17 cellular contexts compared by ENCODE assay signal in the genomic region with DNA sequence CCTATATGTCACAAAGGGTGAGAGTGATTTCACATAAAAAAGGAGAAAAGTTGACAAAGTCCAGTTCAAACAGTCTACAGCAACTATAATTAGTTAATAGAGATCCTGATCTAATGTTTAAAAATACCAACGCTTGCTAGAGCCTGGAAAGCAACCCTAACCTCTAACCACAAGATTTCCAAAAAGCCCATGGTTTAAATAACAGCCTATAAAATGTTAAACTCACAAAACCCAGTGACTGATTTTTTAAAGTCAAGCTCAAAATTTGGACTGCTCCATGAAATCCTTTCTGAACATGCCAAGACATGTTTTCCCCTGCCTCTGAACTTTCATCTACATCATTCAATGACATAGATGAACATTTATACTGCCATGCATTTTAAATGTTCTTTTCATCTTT.
DNase-seq lines count a peak whose midpoint lies in the region; ATAC-seq, FAIRE-seq and TF ChIP-seq lines count a peak whose summit lies in the region.
"Had no signal": no experiment of that assay in that cellular context is flagged by ENCODE, and none has a peak within 500 bp of the region (broad histone marks: within the 10 kb centered on the region; RNA-seq: fewer than 3 reads in every experiment).

No MANE protein-coding gene starts in this region.

- intact Hi-C loops in endothelial cell of umbilical vein (cut with micrococcal nuclease) = loop anchor here (2.0 kb wide), 1 partner anchor 68 kb away; no protein-coding TSS in a partner anchor
- intact Hi-C loops in right lobe of liver (cut with DNase I) = no loop called here
- intact Hi-C loops in Right ventricle myocardium inferior (cut with DNase I) = loop anchor here (2.0 kb wide), 1 partner anchor 636 kb away; no protein-coding TSS in a partner anchor

- no peaks in the 10 kb centered on the region for H3K9me2 ChIP-seq in Loucy (replicated peaks; ENCODE audit: low read depth, low read length)
- no peaks in the 10 kb centered on the region for H3K9me2 ChIP-seq in GM23338 (ENCODE audit: insufficient read depth)

- BruUV-seq in endothelial cell of umbilical vein (replicated peaks; lab: Mats Ljungman, UMichigan) = no TSS peak

- H3K4me1 ChIP-seq in Loucy (ENCODE audit: insufficient read depth, low read length, poor library complexity, severe bottlenecking) = no peaks in the 10 kb centered on the region
- no peaks in the 10 kb centered on the region for H3K4me1 ChIP-seq in endothelial cell of umbilical vein (ENCODE audit: control insufficient read depth, extremely low read depth, insufficient read depth, low read length)
- H3K4me1 ChIP-seq in right lobe of liver = peaks cover 0 to 12% (median 3%) of the 10 kb centered on the region in 4 donors
- peaks cover 13% of the 10 kb centered on the region; the same call in 1 of the 2 replicates for H3K4me1 ChIP-seq in GM23338 (ENCODE audit: insufficient read depth)

- H3K27me3 ChIP-seq in BJ (ENCODE audit: control insufficient read depth, insufficient read depth, low read length) (no peaks in the 10 kb centered on the region), Loucy (ENCODE audit: insufficient read depth, low read length, poor library complexity, severe bottlenecking) (no peaks in the 10 kb centered on the region), endothelial cell of umbilical vein (ENCODE audit: control insufficient read depth in 2 of 2, insufficient read depth in 2 of 2, low read length in 2 of 2) (no peaks in the 10 kb centered on the region), right lobe of liver (no peaks in the 10 kb centered on the region), GM23338 (ENCODE audit: insufficient read depth) (no peaks in the 10 kb centered on the region)
- H3K27me3 ChIP-seq: adrenal gland, right atrium auricular region, transverse colon had no signal

- TF ChIP-seq CTCF in BJ (IDR thresholded peaks at IDR 0.05; ENCODE audit: insufficient read depth, low read depth, low read length) (no peak), Loucy (conservative IDR thresholded peaks at IDR 0.05; ENCODE audit: low read length) (no peak), endothelial cell of umbilical vein (IDR thresholded peaks at IDR 0.05; ENCODE audit: extremely low read depth in 1 of 2, insufficient read depth in 1 of 2, low read depth in 1 of 2, low read length in 2 of 2) (no peak), osteocyte (IDR thresholded peaks at IDR 0.05) (no peak), right lobe of liver (IDR thresholded peaks at IDR 0.05) (no peak), GM23338 (conservative IDR thresholded peaks at IDR 0.05; ENCODE audit: low read depth in 2 of 2) (no peak)

- H3K79me2 ChIP-seq in Loucy (ENCODE audit: insufficient read depth, low read length) (no peaks in the 10 kb centered on the region), endothelial cell of umbilical vein (ENCODE audit: control insufficient read depth, insufficient read depth, low read length) (peaks cover 1% of the 10 kb centered on the region), GM23338 (replicated peaks; ENCODE audit: insufficient read depth) (no peaks in the 10 kb centered on the region)

- H3K9me3 ChIP-seq in Loucy (ENCODE audit: insufficient read depth, low read depth, low read length) = no peaks in the 10 kb centered on the region
- no peaks in the 10 kb centered on the region for H3K9me3 ChIP-seq in endothelial cell of umbilical vein (replicated peaks; ENCODE audit: control insufficient read depth, insufficient read depth, low read length)
- H3K9me3 ChIP-seq in right lobe of liver = no peaks in the 10 kb centered on the region
- H3K9me3 ChIP-seq: adrenal gland, right atrium auricular region, transverse colon had no signal

- no peaks in the 10 kb centered on the region for H3K9me3 Mint-ChIP-seq in osteocyte (ENCODE audit: unreplicated experiment)
- H3K9me3 Mint-ChIP-seq in GM23338 = no peaks in the 10 kb centered on the region
- H3K9me3 Mint-ChIP-seq: neural crest cell had no signal

- H3K4me3 Mint-ChIP-seq in osteocyte (ENCODE audit: unreplicated experiment) = no peak overlapping the region
- no peak overlapping the region for H3K4me3 Mint-ChIP-seq in GM23338
- H3K4me3 Mint-ChIP-seq: neural crest cell had no signal

- POLR2A ChIA-PET in BJ (lab: Charles Lee) (no interaction called here), endothelial cell of umbilical vein (lab: Charles Lee) (interaction anchor here (0.6 kb wide), 1 partner anchor 32 kb away, joined by 4 read pairs; no protein-coding TSS in a partner anchor)

- ATAC-seq in right lobe of liver = no peak
- ATAC-seq in GM23338 = no peak
- ATAC-seq in HG03571 (IDR thresholded peaks at IDR 0.05; ENCODE audit: unreplicated experiment) = no peak
- no peak for ATAC-seq in Right ventricle myocardium inferior

- H3K4me1 Mint-ChIP-seq in osteocyte (ENCODE audit: unreplicated experiment) = peaks cover 9% of the 10 kb centered on the region
- peaks cover 6% of the 10 kb centered on the region for H3K4me1 Mint-ChIP-seq in GM23338

- no peak overlapping the region for H3K4me3 ChIP-seq in BJ (ENCODE audit: low read depth, low read length)
- H3K4me3 ChIP-seq in Loucy (ENCODE audit: low read length, poor library complexity, severe bottlenecking) = no peak overlapping the region
- H3K4me3 ChIP-seq in endothelial cell of umbilical vein (replicated peaks in 1 of 3; ENCODE audit: insufficient read depth in 1 of 3, low read depth in 1 of 3, low read length in 3 of 3) = no peak overlapping the region
- no peak overlapping the region for H3K4me3 ChIP-seq in right lobe of liver
- no peak overlapping the region for H3K4me3 ChIP-seq in GM23338
- H3K4me3 ChIP-seq: adrenal gland, lung, right atrium auricular region, transverse colon had no signal

- no peak for FAIRE-seq in endothelial cell of umbilical vein (lab: Jason Lieb, UNC)
- FAIRE-seq: frontal cortex had no signal

- H4K20me1 ChIP-seq in Loucy (ENCODE audit: insufficient read depth, low read length, poor library complexity, severe bottlenecking) = no peaks in the 10 kb centered on the region
- H4K20me1 ChIP-seq in endothelial cell of umbilical vein (replicated peaks; ENCODE audit: control insufficient read depth, extremely low read depth, insufficient read depth, low read length) = no peaks in the 10 kb centered on the region
- H4K20me1 ChIP-seq in GM23338 (replicated peaks; ENCODE audit: insufficient read depth) = no peaks in the 10 kb centered on the region

- H2AFZ ChIP-seq in Loucy (ENCODE audit: low read length) (no peak overlapping the region), endothelial cell of umbilical vein (ENCODE audit: low read depth, low read length) (no peak overlapping the region), GM23338 (no peak overlapping the region)

- CTCF ChIA-PET in BJ (lab: Yijun Ruan, JAX) (interaction anchor here (0.6 to 3.0 kb wide), 7 partner anchors 12 to 338 kb away, joined by 3 to 16 read pairs (median 3); no protein-coding TSS in a partner anchor), endothelial cell of umbilical vein (lab: Charles Lee) (interaction anchor here (0.6 to 4.4 kb wide), 15 partner anchors 10 to 1317 kb away, joined by 3 to 70 read pairs (median 3); a partner anchor contains a TSS)

- H3K9ac ChIP-seq in Loucy (ENCODE audit: low read depth, low read length, poor library complexity, severe bottlenecking) (peak overlapping the region; percentile 13), endothelial cell of umbilical vein (replicated peaks; ENCODE audit: extremely low read depth, insufficient read depth, low read length) (no peak overlapping the region)

- DNase-seq in BJ (ENCODE audit: low read depth) (peak; percentile 75), endothelial cell of umbilical vein (ENCODE audit: low read depth, low spot score) (no peak), osteocyte (ENCODE audit: extremely low spot score, unreplicated experiment) (no peak), right lobe of liver (no peak), GM23338 (ENCODE audit: low spot score) (no peak), Right ventricle myocardium inferior (ENCODE audit: missing footprints) (no peak)
- DNase-seq: activated T-cell treated with anti-CD3 and anti-CD28 coated beads, Interleukin-2, amount 50 U/mL, for 48 hours; stimulated activated CD4-positive, alpha-beta T cell treated with anti-CD3 and anti-CD28 coated beads, Interleukin-2, amount 100 ng/mL, for 48 hours; transverse colon had no signal

- peak overlapping the region; percentile 20 for H3K27ac ChIP-seq in endothelial cell of umbilical vein (ENCODE audit: insufficient read depth, low read depth, low read length)
- no peak overlapping the region for H3K27ac ChIP-seq in right lobe of liver
- H3K27ac ChIP-seq in GM23338 (ENCODE audit: low read depth) = no peak overlapping the region
- H3K27ac ChIP-seq: adrenal gland, C4-2B, right atrium auricular region, transverse colon had no signal

- no peaks in the 10 kb centered on the region for H3K9me1 ChIP-seq in endothelial cell of umbilical vein (replicated peaks; ENCODE audit: control insufficient read depth, extremely low read depth, insufficient read depth, low read length)

- H3K36me3 Mint-ChIP-seq in osteocyte (ENCODE audit: unreplicated experiment) = peaks cover 17% of the 10 kb centered on the region
- H3K36me3 Mint-ChIP-seq in GM23338 (ENCODE audit: low read depth) = 0 out of 3 replicates have a peak, but pooled peaks cover 6% of the 10 kb centered on the region

- no peaks in the 10 kb centered on the region for H3K27me3 Mint-ChIP-seq in osteocyte (ENCODE audit: unreplicated experiment)
- H3K27me3 Mint-ChIP-seq in GM23338 (ENCODE audit: insufficient read depth, low read depth, poor library complexity) = no peaks in the 10 kb centered on the region

- H3F3A ChIP-seq in Loucy (ENCODE audit: low read depth) (no peaks in the 10 kb centered on the region; the same call in 1 of the 2 replicates), GM23338 (replicated peaks; ENCODE audit: low read depth) (no peaks in the 10 kb centered on the region)

- TF ChIP-seq POLR2A in endothelial cell of umbilical vein (IDR thresholded peaks at IDR 0.05; ENCODE audit: low read depth, low read length) = no peak
- TF ChIP-seq POLR2A in right lobe of liver (IDR thresholded peaks at IDR 0.05) = no peak

- peaks cover 2% of the 10 kb centered on the region; the same call in 1 of the 2 replicates for H3K36me3 ChIP-seq in BJ (ENCODE audit: control insufficient read depth, insufficient read depth, low read length)
- peaks cover 24% of the 10 kb centered on the region; the same call in 1 of the 2 replicates for H3K36me3 ChIP-seq in Loucy (ENCODE audit: insufficient read depth, low read length)
- H3K36me3 ChIP-seq in endothelial cell of umbilical vein (ENCODE audit: control insufficient read depth in 2 of 2, extremely low read depth in 1 of 2, insufficient read depth in 2 of 2, low read length in 2 of 2) = no peaks in the 10 kb centered on the region
- H3K36me3 ChIP-seq in right lobe of liver = no peaks in the 10 kb centered on the region
- H3K36me3 ChIP-seq in GM23338 (ENCODE audit: insufficient read depth) = no peaks in the 10 kb centered on the region
- H3K36me3 ChIP-seq: adrenal gland had no signal

- H3K27ac Mint-ChIP-seq in osteocyte (ENCODE audit: unreplicated experiment) = peak overlapping the region; percentile 45
- no peak overlapping the region; the same call in 1 of the 2 replicates for H3K27ac Mint-ChIP-seq in GM23338

- dilution Hi-C loops in endothelial cell of umbilical vein (cut with MboI; ENCODE audit: extremely low pct_ligation_motif_present, low sequenced_read_pairs) = no loop called here

- H3K4me2 ChIP-seq in Loucy (ENCODE audit: low read depth, low read length, poor library complexity, severe bottlenecking) (no peak overlapping the region), endothelial cell of umbilical vein (ENCODE audit: insufficient read depth, low read length) (no peak overlapping the region), GM23338 (no peak overlapping the region)

- 58% methylated on average over 1 of the region's 1 CpG for whole genome bisulfite sequencing in right lobe of liver (ENCODE audit: insufficient coverage, low coverage, low lambda C conversion rate, missing lambda C conversion rate)

Comparison
In these comparisons a context has a peak if more than half of its experiments do, and no peak if none do; other contexts are left out.
1. intact Hi-C loops: an anchor here in endothelial cell of umbilical vein (2.0 kb wide) and Right ventricle myocardium inferior (2.0 kb wide); none called in right lobe of liver.